In genomic region chr22:39345231-39345630, GRCh38 we compare ENCODE assay signal across 9 cellular contexts. TPM values are rescaled to one million over a fixed set of nuclear protein-coding genes. Genes with fewer than 3 reads are reported as not detected.
"Had no signal": no experiment of that assay in that cellular context is flagged by ENCODE, and none has a peak within 500 bp of the region (broad histone marks: within the 10 kb centered on the region; RNA-seq: fewer than 3 reads in every experiment).

No MANE protein-coding gene starts in this region.

- FAIRE-seq: HTR-8/SVneo had no signal

- H2AFZ ChIP-seq: GM23338 had no signal

- ATAC-seq: GM23338, HCT116 had no signal

- H3K9me3 ChIP-seq: HAP-1 had no signal

- H3K4me3 ChIP-seq: GM23338, HAP-1 had no signal

- H3K4me2 ChIP-seq: GM23338, KMS-11 had no signal

- H3K9ac ChIP-seq: KMS-11 had no signal

- H3K27ac ChIP-seq: KMS-11 had no signal

- H3K36me3 ChIP-seq: HAP-1 had no signal

- DNase-seq: H7, Karpas-422, KBM-7 had no signal

RNA-seq across cellular contexts. Expression of gene SYNGR1, which starts 4.6 kb away (rescaled TPM):
- total RNA-seq: HT-29 had no signal
